ENCODE assay signal across 1 cellular context in the genomic region with DNA sequence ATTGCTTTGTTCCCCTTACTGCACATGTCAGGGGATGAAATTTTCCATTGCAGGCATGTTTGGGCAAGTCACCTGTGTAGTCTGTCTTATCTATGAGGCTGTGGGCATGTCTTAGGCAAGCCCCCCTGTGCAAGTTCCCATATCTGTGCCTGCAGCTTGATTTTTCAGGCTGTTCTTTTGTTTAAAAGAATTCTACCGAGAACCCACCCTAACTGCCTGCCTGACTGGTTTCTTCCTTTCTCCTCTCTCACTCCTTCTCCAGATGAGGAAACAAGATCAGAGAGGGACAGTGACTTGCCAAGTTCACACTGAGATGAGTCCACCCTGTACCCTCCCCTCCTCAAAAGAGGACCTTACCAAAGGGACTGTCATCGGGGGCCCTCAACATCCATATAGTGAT.
A peak's percentile ranks its signal among the peaks of the same experiment; 100 is the strongest.
TF ChIP-seq lines count a peak whose summit lies in the region.

No MANE protein-coding gene starts in this region.

TF ChIP-seq in HepG2, 621 proteins besides CTCF, POLR2A, EP300 and RAD21:
- TF ChIP-seq SP1 (IDR thresholded peaks at IDR 0.05) (no peak), SP1 (CRISPR knock-in tag; IDR thresholded peaks at IDR 0.05) (no peak), ZNF780A (CRISPR knock-in tag; IDR thresholded peaks at IDR 0.05) (peak; percentile 93), ZFP36 (IDR thresholded peaks at IDR 0.05; ENCODE audit: borderline replicate concordance, low read depth, low read length, partially characterized antibody) (peak; percentile 68)
